ENCODE assay signal across 8 cellular contexts in the genomic region with DNA sequence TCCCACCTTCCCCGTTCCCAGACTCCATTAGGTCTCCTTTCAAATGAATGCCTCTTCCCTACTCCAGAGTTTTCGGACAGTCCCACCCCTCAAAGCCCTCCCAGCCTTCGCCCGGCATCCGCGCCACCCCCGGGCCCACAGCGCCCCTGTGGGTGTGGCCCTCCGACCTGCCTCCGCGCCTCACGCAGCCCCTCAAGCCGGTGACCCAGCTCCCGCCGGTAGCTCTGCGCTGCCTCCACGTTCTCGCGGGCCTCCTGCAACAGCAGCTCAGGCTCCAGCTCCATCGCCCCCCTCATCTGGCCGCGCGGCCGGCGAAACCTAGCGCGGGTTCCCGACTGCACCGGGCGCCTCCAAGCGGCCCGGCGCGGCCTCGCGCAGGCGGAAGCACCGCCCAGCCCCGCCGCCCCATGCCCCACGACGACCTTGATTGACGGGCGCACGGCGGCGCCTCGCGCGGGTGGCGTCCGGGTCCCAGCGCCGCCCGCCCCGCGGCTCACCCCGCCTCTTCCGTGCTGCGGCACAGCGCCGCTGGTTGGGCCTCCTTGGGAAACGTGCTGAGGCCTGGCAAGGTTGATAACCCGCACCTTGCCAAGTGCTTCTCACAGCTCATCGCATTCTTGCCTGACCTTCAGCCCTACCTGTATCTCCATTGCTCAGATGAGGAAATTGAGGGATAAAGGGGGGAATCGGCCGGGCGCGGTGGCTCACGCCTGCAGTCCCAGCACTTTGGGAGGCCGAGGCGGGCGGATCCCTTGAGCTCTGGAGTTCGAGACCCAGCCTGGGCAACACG. TPM values are rescaled to one million over a fixed set of nuclear protein-coding genes. Genes with fewer than 3 reads are reported as not detected.
DNase-seq lines count a peak whose midpoint lies in the region; ATAC-seq and TF ChIP-seq lines count a peak whose summit lies in the region.

A gene with protein sequence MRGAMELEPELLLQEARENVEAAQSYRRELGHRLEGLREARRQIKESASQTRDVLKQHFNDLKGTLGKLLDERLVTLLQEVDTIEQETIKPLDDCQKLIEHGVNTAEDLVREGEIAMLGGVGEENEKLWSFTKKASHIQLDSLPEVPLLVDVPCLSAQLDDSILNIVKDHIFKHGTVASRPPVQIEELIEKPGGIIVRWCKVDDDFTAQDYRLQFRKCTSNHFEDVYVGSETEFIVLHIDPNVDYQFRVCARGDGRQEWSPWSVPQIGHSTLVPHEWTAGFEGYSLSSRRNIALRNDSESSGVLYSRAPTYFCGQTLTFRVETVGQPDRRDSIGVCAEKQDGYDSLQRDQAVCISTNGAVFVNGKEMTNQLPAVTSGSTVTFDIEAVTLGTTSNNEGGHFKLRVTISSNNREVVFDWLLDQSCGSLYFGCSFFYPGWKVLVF (minus strand): TSS at position 337 of the 790 bp plus-strand sequence. CDS start 41 bp downstream, at position 296.

- DNase-seq in GM13977 (ENCODE audit: low spot score), result peak; percentile 98
- DNase-seq in NCI-H1694 (lab: John Stamatoyannopoulos, UW), result peak; percentile 52
- DNase-seq in amygdala (lab: John Stamatoyannopoulos, UW), result peak; percentile 32 to 92 (median 79)
- peak; percentile 95 for DNase-seq in left ventricle myocardium superior
- DNase-seq in psoas muscle, result peak; percentile 92 to 95

- peak within 1 kb of the TSS; percentile 80 for H3K27ac ChIP-seq in psoas muscle
- H3K27ac ChIP-seq in urinary bladder (ENCODE audit: low read depth), result peak within 1 kb of the TSS; percentile 75

- H3K36me3 Mint-ChIP-seq in T-helper 1 cell treated with Interleukin-12 subunit alpha and Interleukin-12 subunit beta and Interleukin-4 antibody, amounts not matched to agents 30 μg/mL and 1 μg/mL, for 36 hours (ENCODE audit: low read depth), result peaks cover 18% of the 10 kb centered on the region

- H3K27me3 Mint-ChIP-seq in T-helper 1 cell treated with Interleukin-12 subunit alpha and Interleukin-12 subunit beta and Interleukin-4 antibody, amounts not matched to agents 30 μg/mL and 1 μg/mL, for 36 hours (ENCODE audit: low read depth), result no peaks in the 10 kb centered on the region

- no peaks in the 10 kb centered on the region for H3K27me3 ChIP-seq in psoas muscle (ENCODE audit: insufficient read depth in 3 of 3, low read length in 2 of 3)

- H3K9me3 Mint-ChIP-seq in T-helper 1 cell treated with Interleukin-12 subunit alpha and Interleukin-12 subunit beta and Interleukin-4 antibody, amounts not matched to agents 30 μg/mL and 1 μg/mL, for 36 hours, result no peaks in the 10 kb centered on the region

- no peaks in the 10 kb centered on the region for H3K9me3 ChIP-seq in psoas muscle

- peak within 1 kb of the TSS; percentile 93 for H3K27ac Mint-ChIP-seq in T-helper 1 cell treated with Interleukin-12 subunit alpha and Interleukin-12 subunit beta and Interleukin-4 antibody, amounts not matched to agents 30 μg/mL and 1 μg/mL, for 36 hours

- peak within 1 kb of the TSS; percentile 98 for H3K4me3 Mint-ChIP-seq in T-helper 1 cell treated with Interleukin-12 subunit alpha and Interleukin-12 subunit beta and Interleukin-4 antibody, amounts not matched to agents 30 μg/mL and 1 μg/mL, for 36 hours

- H3K4me1 Mint-ChIP-seq in T-helper 1 cell treated with Interleukin-12 subunit alpha and Interleukin-12 subunit beta and Interleukin-4 antibody, amounts not matched to agents 30 μg/mL and 1 μg/mL, for 36 hours (ENCODE audit: low read depth), result peaks cover 37% of the 10 kb centered on the region

- 3 to 6% (median 4%) methylated on average over 73 to 75 of the region's 75 CpGs for WGBS in psoas muscle, 3 donors
- 6% methylated on average over 75 of the region's 75 CpGs for WGBS in urinary bladder

- in situ Hi-C loops in GM13977 (cut with MboI; ENCODE audit: low pct_unique_long_range_greater_than_20kb, low sequenced_read_pairs, unreplicated experiment), result loop anchor here (25.0 kb wide), 1 partner anchor 337 kb away; a partner anchor contains a TSS

- peak; percentile 80 for ATAC-seq in HG02884 (IDR thresholded peaks at IDR 0.05; ENCODE audit: unreplicated experiment)
- peak; percentile 99 for ATAC-seq in left ventricle myocardium superior
- ATAC-seq in psoas muscle, result peak; percentile 98 to 99 (median 99)

- TF ChIP-seq CTCF in GM13977 (IDR thresholded peaks at IDR 0.05; ENCODE audit: extremely low read depth, insufficient read depth, missing control alignments) (peak; percentile 64), psoas muscle (IDR thresholded peaks at IDR 0.05) (peak; percentile 59)

- H3K4me3 ChIP-seq in psoas muscle, result peak within 1 kb of the TSS; percentile 98
- peak within 1 kb of the TSS; percentile 72 for H3K4me3 ChIP-seq in urinary bladder (ENCODE audit: low read depth, low read length)

- H3K36me3 ChIP-seq in psoas muscle (ENCODE audit: insufficient read depth in 1 of 2, low read depth in 1 of 2) (no peaks in the 10 kb centered on the region), urinary bladder (ENCODE audit: insufficient read depth) (no peaks in the 10 kb centered on the region)

- intact Hi-C loops in left ventricle myocardium superior (cut with micrococcal nuclease), result no loop called here
- intact Hi-C loops in psoas muscle (cut with DNase I), result loop anchor here in 1 of 2 donors (5.0 kb wide), 1 partner anchor 83 kb away; a partner anchor contains a TSS

- H3K4me1 ChIP-seq in psoas muscle (peaks cover 15% of the 10 kb centered on the region), urinary bladder (ENCODE audit: insufficient read depth) (no peaks in the 10 kb centered on the region)

RNA-seq across cellular contexts. Expression of the gene that starts here (rescaled TPM):
- total RNA-seq in left ventricle myocardium superior, result 6.1 TPM
- total RNA-seq in psoas muscle, result 1 to 10 TPM; 3.9 to 5.0 (median 4.2) TPM
- polyA plus RNA-seq in psoas muscle, result 1 to 10 TPM; 3.2 to 6.4 (median 5.5) TPM
- 15.5 TPM for total RNA-seq in urinary bladder
- polyA plus RNA-seq in urinary bladder, result 6.8 TPM

Comparison
In these comparisons a context has a peak if more than half of its experiments do, and no peak if none do; other contexts are left out.
1. Peak in every context shown above with its lines: DNase-seq, ATAC-seq, H3K4me3 ChIP-seq and H3K27ac ChIP-seq.